Comparison of ENCODE assay signal across 9 cellular contexts in the genomic region with DNA sequence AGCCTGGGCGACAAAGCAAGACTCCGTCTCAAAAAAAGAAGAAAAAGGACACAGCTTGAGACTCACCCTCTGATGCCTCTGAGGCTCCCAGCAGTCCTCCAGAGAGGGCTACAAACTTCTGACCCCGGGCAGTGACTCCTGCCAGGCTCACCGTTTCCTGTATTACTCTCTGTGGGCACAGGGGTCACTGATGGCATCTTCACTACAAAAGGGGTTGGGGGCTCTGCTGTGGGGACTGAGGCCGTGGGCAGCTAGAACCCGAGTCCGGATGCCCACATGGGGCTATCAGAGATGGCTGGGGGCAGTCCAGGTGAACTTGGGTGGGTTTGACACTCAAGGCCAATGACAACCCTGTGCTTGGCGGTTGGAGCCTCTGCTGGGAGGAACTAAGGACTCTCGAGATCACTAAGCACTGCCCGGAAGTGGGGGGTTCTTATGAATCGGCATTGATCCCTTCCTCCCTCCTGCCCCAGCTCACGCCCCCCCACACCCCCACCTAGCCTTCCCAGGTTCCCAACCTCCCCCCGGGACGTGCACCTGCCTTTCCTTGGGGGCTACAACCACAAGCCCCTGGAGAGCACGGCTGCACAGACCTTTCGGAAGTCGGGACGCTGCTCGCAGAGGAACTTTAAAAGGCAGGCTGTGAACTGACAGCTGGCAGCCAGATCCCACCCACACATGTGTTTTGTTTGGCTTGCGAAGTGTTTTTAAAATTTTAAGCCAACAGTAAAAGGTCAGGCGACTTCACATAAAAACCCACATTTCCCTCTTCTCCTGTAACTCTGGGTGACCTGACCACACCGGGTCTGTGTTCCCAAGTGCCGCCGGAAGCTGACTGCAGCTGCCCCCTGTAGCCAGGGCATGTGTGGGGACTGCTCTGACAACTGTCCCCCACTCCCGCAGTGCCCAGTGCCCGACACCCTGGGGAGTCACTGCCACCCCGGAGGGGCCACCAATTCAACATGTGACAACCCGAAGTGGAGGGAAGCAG. TPM values are rescaled to one million over a fixed set of nuclear protein-coding genes. Genes with fewer than 3 reads are reported as not detected.
A peak's percentile ranks its signal among the peaks of the same experiment; 100 is the strongest.
DNase-seq lines count a peak whose midpoint lies in the region; ATAC-seq, FAIRE-seq and TF ChIP-seq lines count a peak whose summit lies in the region.
"Had no signal": no experiment of that assay in that cellular context is flagged by ENCODE, and none has a peak within 500 bp of the region (broad histone marks: within the 10 kb centered on the region; RNA-seq: fewer than 3 reads in every experiment).

No MANE protein-coding gene starts in this region.

- peak overlapping the region; percentile 91 to 100 (median 96) for H3K27ac Mint-ChIP-seq in CD4-positive, alpha-beta memory T cell

- RAD21 ChIA-PET in GM12878 (lab: Charles Lee; ENCODE audit: unreplicated experiment) = interaction anchor here (1.0 to 2.3 kb wide), 4 partner anchors 11 to 18 kb away, joined by 4 to 10 read pairs (median 5); no protein-coding TSS in a partner anchor

- H3K36me3 Mint-ChIP-seq in CD4-positive, alpha-beta memory T cell = peaks cover 0 to 29% of the 10 kb centered on the region in 2 donors

- no peak for TF ChIP-seq CTCF in GM12878 (IDR thresholded peaks at IDR 0.05 in 2 of 3, conservative IDR thresholded peaks at IDR 0.05 in 1 of 3; ENCODE audit: control insufficient read depth in 2 of 3, extremely low read depth in 1 of 3, insufficient read depth in 1 of 3, low read depth in 3 of 3, low read length in 3 of 3)

- H3K9me3 Mint-ChIP-seq in CD4-positive, alpha-beta memory T cell = peaks cover 0 to 3% (median 0%) of the 10 kb centered on the region in 8 donors

- ATAC-seq in HG02798 (IDR thresholded peaks at IDR 0.05; ENCODE audit: poor library complexity, unreplicated experiment) = peak; percentile 28
- ATAC-seq in GM12878 = peak; percentile 81
- no peak for ATAC-seq in GM19467 (IDR thresholded peaks at IDR 0.05; ENCODE audit: unreplicated experiment)
- no peak for ATAC-seq in HG03460 (IDR thresholded peaks at IDR 0.05; ENCODE audit: unreplicated experiment)
- ATAC-seq in HG03108 (IDR thresholded peaks at IDR 0.05; ENCODE audit: unreplicated experiment) = no peak
- no peak for ATAC-seq in HG02973 (IDR thresholded peaks at IDR 0.05; ENCODE audit: unreplicated experiment)

- peaks cover 5% of the 10 kb centered on the region for H3K36me3 ChIP-seq in CD4-positive, alpha-beta memory T cell (ENCODE audit: insufficient read depth, low read length)
- H3K36me3 ChIP-seq in GM12878 (ENCODE audit: control insufficient read depth in 2 of 2, insufficient read depth in 2 of 2, low read length in 1 of 2) (no peaks in the 10 kb centered on the region; a peak in 3 of 4 replicates), mucosa of rectum (ENCODE audit: control insufficient read depth in 2 of 2, insufficient read depth in 2 of 2, low read length in 2 of 2) (no peaks in the 10 kb centered on the region)
- H3K36me3 ChIP-seq: adrenal gland had no signal

- no peak; a peak in 1 of 4 replicates for TF ChIP-seq EP300 in GM12878 (IDR thresholded peaks at IDR 0.05; ENCODE audit: borderline replicate concordance in 1 of 2, control insufficient read depth in 1 of 2, low read depth in 2 of 2, low read length in 2 of 2)

- POLR2A ChIA-PET in CD4-positive, alpha-beta memory T cell (lab: Charles Lee; ENCODE audit: partially characterized antibody) = interaction anchor here (0.6 to 13.2 kb wide), 4 partner anchors 8 to 229 kb away, joined by 3 to 424 read pairs (median 15); partner anchors contain the start of gene GTF3C5
- POLR2A ChIA-PET in GM12878 (lab: Charles Lee) = interaction anchor here (0.6 to 2.0 kb wide), 8 partner anchors 8 to 70 kb away, joined by 3 to 9 read pairs (median 4); no protein-coding TSS in a partner anchor

- no peaks in the 10 kb centered on the region for H3K9me3 ChIP-seq in CD4-positive, alpha-beta memory T cell (ENCODE audit: control insufficient read depth in 1 of 2, low read length in 2 of 2)
- H3K9me3 ChIP-seq in GM12878 (replicated peaks; ENCODE audit: control insufficient read depth, insufficient read depth, low read length) = no peaks in the 10 kb centered on the region
- no peaks in the 10 kb centered on the region for H3K9me3 ChIP-seq in mucosa of rectum (ENCODE audit: control insufficient read depth in 2 of 2, low read length in 2 of 2)
- H3K9me3 ChIP-seq: adrenal gland had no signal

- peak overlapping the region; percentile 64 to 87 (median 74) for H3K4me3 Mint-ChIP-seq in CD4-positive, alpha-beta memory T cell

- FAIRE-seq in GM12878 (lab: Jason Lieb, UNC) = peak; percentile 86

- peaks cover 37% of the 10 kb centered on the region for H3K79me2 ChIP-seq in GM12878 (ENCODE audit: control insufficient read depth, insufficient read depth, low read length)

- H3K4me3 ChIP-seq in CD4-positive, alpha-beta memory T cell (ENCODE audit: low read length in 2 of 2) = peak overlapping the region in 1 of 2 donors; percentile 28
- H3K4me3 ChIP-seq in GM12878 = peak overlapping the region; percentile 55
- peak overlapping the region; percentile 28 to 44 for H3K4me3 ChIP-seq in mucosa of rectum (ENCODE audit: low read length in 2 of 2)

- no peak overlapping the region for H2AFZ ChIP-seq in GM12878 (ENCODE audit: control insufficient read depth, low read depth, low read length)

- H3K4me1 ChIP-seq in CD4-positive, alpha-beta memory T cell (ENCODE audit: insufficient read depth, low read length) = peaks cover 96% of the 10 kb centered on the region
- H3K4me1 ChIP-seq in GM12878 (ENCODE audit: control insufficient read depth, insufficient read depth, low read length) (peaks cover 40% of the 10 kb centered on the region), mucosa of rectum (ENCODE audit: control insufficient read depth in 2 of 2, insufficient read depth in 2 of 2, low read length in 2 of 2) (peaks cover 29 to 55% of the 10 kb centered on the region in 2 donors)

- H3K4me1 Mint-ChIP-seq in CD4-positive, alpha-beta memory T cell = peaks cover 44 to 90% (median 73%) of the 10 kb centered on the region in 4 donors

- H4K20me1 ChIP-seq in GM12878 (ENCODE audit: control insufficient read depth, insufficient read depth) = no peaks in the 10 kb centered on the region; the same call in 1 of the 2 replicates

- H3K27me3 Mint-ChIP-seq in CD4-positive, alpha-beta memory T cell = no peaks in the 10 kb centered on the region

- BruUV-seq in GM12878 (replicated peaks; lab: Mats Ljungman, UMichigan) = no TSS peak

- TF ChIP-seq POLR2A in GM12878 (IDR thresholded peaks at IDR 0.05; ENCODE audit: low read depth, low read length) = 0 out of 2 replicates have a peak, but pooled peaks have one; percentile 30

- H3K27ac ChIP-seq in CD4-positive, alpha-beta memory T cell (ENCODE audit: low read depth, low read length) = peak overlapping the region; percentile 100
- peak overlapping the region; percentile 79 for H3K27ac ChIP-seq in GM12878 (ENCODE audit: control insufficient read depth, insufficient read depth)
- H3K27ac ChIP-seq in mucosa of rectum (ENCODE audit: low read depth in 2 of 2, low read length in 2 of 2) = peak overlapping the region; percentile 67 to 78

- SMC1A ChIA-PET in GM12878 (lab: Charles Lee; ENCODE audit: uncharacterized antibody, unreplicated experiment) = interaction anchor here (1.9 to 2.5 kb wide), 3 partner anchors 9 to 18 kb away, joined by 6 to 12 read pairs (median 8); no protein-coding TSS in a partner anchor

- TF ChIP-seq RAD21 in GM12878 (IDR thresholded peaks at IDR 0.05; ENCODE audit: insufficient read depth, low read depth, low read length) = no peak

- H3K4me2 ChIP-seq in GM12878 (ENCODE audit: control insufficient read depth, insufficient read depth) = peak overlapping the region; percentile 98

- no peaks in the 10 kb centered on the region for H3K27me3 ChIP-seq in CD4-positive, alpha-beta memory T cell (ENCODE audit: insufficient read depth, low read length)
- H3K27me3 ChIP-seq in GM12878 (replicated peaks in 1 of 2; ENCODE audit: control insufficient read depth in 2 of 2, insufficient read depth in 2 of 2, low read length in 1 of 2) (no peaks in the 10 kb centered on the region), mucosa of rectum (ENCODE audit: control insufficient read depth in 2 of 2, insufficient read depth in 2 of 2, low read length in 2 of 2) (no peaks in the 10 kb centered on the region)
- H3K27me3 ChIP-seq: adrenal gland had no signal

- in situ Hi-C loops in GM12878 (cut with MboI) = loop anchor here (25.0 kb wide), 1 partner anchor 1864 kb away; no protein-coding TSS in a partner anchor

- DNase-seq in CD4-positive, alpha-beta memory T cell = peak in 1 of 5 donors; percentile 47
- no peak for DNase-seq in GM12878 (ENCODE audit: low read depth, low spot score)

- CTCF ChIA-PET in CD4-positive, alpha-beta memory T cell (lab: Charles Lee; ENCODE audit: partially characterized antibody) = interaction anchor here (1.3 to 13.5 kb wide), 2 partner anchors 11 to 20 kb away, joined by 3 to 282 read pairs; no protein-coding TSS in a partner anchor
- CTCF ChIA-PET in GM12878 (lab: Yijun Ruan, JAX) = interaction anchor here (0.8 to 1.9 kb wide), 4 partner anchors 11 to 21 kb away, joined by 3 to 15 read pairs (median 4); no protein-coding TSS in a partner anchor

- H3K9ac ChIP-seq in GM12878 (ENCODE audit: control insufficient read depth, insufficient read depth, low read length) (peak overlapping the region; percentile 71), mucosa of rectum (ENCODE audit: low read depth in 1 of 2, low read length in 2 of 2) (peak overlapping the region; percentile 42 to 44)

- intact Hi-C loops in CD4-positive, alpha-beta memory T cell (cut with micrococcal nuclease) = no loop called here
- intact Hi-C loops in GM12878 (cut with micrococcal nuclease; ENCODE audit: unreplicated experiment) = loop anchor here (2.0 kb wide), 1 partner anchor 17 kb away; no protein-coding TSS in a partner anchor

- 2% methylated on average over 26 of the region's 28 CpGs for WGBS in GM12878 (ENCODE audit: insufficient coverage, insufficient replicate concordance, low lambda C conversion rate, missing lambda C conversion rate)

RNA-seq across cellular contexts. Expression of gene RALGDS, which starts 5.0 kb away (rescaled TPM):
- total RNA-seq in CD4-positive, alpha-beta memory T cell = 100 to 1,000 TPM; 123 to 131 TPM
- 10 to 100 TPM; 27.9 to 67.8 TPM for polyA plus RNA-seq in CD4-positive, alpha-beta memory T cell
- total RNA-seq in GM12878 (2013; cell fraction: nucleolus; rRNA removed) = 87.1 and 89.7 TPM in 2 replicates
- total RNA-seq in GM12878 (2014; rRNA removed) (29.7 and 34.1 TPM in 2 replicates), GM12878 (2014; rRNA removed; fragmentation: Illumina TruSeq; extraction: Trizol) (17.4 and 19.3 TPM in 2 replicates), GM12878 (2021) (30.1 and 33.3 TPM in 2 replicates)
- polyA plus RNA-seq in GM12878 (2011; ENCODE audit: low read depth) = 15.0 TPM
- polyA plus RNA-seq in GM12878 (2011; rRNA removed) (33.7 and 48.6 TPM in 2 replicates), GM12878 (2014; fragmentation: Illumina TruSeq; extraction: Trizol) (8.4 and 23.1 TPM in 2 replicates), GM12878 (2014; fragmentation: Nextera tagmentation; extraction: Ambion mirVana) (1 to 10 TPM; 1.3 to 2.0 TPM), GM12878 (2014; rRNA removed) (43.7 and 49.3 TPM in 2 replicates), GM12878 (2016; fragmentation: Nextera tagmentation; extraction: Ambion mirVana) (10 to 100 TPM in 1 of 2 experiments, 1 to 10 TPM in 1; 7.6 to 13.3 TPM)
- polyA plus RNA-seq in GM12878 (2011; cell fraction: cytosol; rRNA removed) = 56.3 and 59.0 TPM in 2 replicates
- polyA plus RNA-seq in GM12878 (2011; cell fraction: nucleus; rRNA removed) = 264 and 316 TPM in 2 replicates
- polyA plus RNA-seq in GM12878 (2012) = 22.6 and 37.4 TPM in 2 replicates
- polyA minus RNA-seq in GM12878 (2011; rRNA and poly(A)+ RNA removed) = 22.2 and 36.1 TPM in 2 replicates
- 9.8 and 20.6 TPM in 2 replicates for polyA minus RNA-seq in GM12878 (2011; cell fraction: cytosol; rRNA and poly(A)+ RNA removed)
- 38.2 and 39.3 TPM in 2 replicates for polyA minus RNA-seq in GM12878 (2011; cell fraction: nucleus; rRNA and poly(A)+ RNA removed)

RNA-seq across cellular contexts. Expression of gene GBGT1, which starts 37.7 kb away (rescaled TPM):
- total RNA-seq in CD4-positive, alpha-beta memory T cell = 1 to 10 TPM; 3.6 to 6.3 TPM
- polyA plus RNA-seq in CD4-positive, alpha-beta memory T cell = under 1 TPM; 0.16 to 0.50 TPM
- total RNA-seq in GM12878 (2013; cell fraction: nucleolus; rRNA removed) = 19.1 and 27.5 TPM in 2 replicates
- 0.68 and 1.5 TPM in 2 replicates for total RNA-seq in GM12878 (2014; rRNA removed)
- 0.45 and 0.74 TPM in 2 replicates for total RNA-seq in GM12878 (2014; rRNA removed; fragmentation: Illumina TruSeq; extraction: Trizol)
- total RNA-seq in GM12878 (2021) = 1.3 and 1.4 TPM in 2 replicates
- 0.30 TPM for polyA plus RNA-seq in GM12878 (2011; ENCODE audit: low read depth)
- 0.59 and 1.8 TPM in 2 replicates for polyA plus RNA-seq in GM12878 (2011; rRNA removed)
- polyA plus RNA-seq in GM12878 (2011; cell fraction: cytosol; rRNA removed) = 1.8 and 2.2 TPM in 2 replicates
- polyA plus RNA-seq in GM12878 (2011; cell fraction: nucleus; rRNA removed) = 5.1 and 5.4 TPM in 2 replicates
- 1.1 and 1.6 TPM in 2 replicates for polyA plus RNA-seq in GM12878 (2012)
- 0.33 and 0.53 TPM in 2 replicates for polyA plus RNA-seq in GM12878 (2014; fragmentation: Illumina TruSeq; extraction: Trizol)
- under 1 TPM; 0.08 to 0.11 TPM for polyA plus RNA-seq in GM12878 (2014; fragmentation: Nextera tagmentation; extraction: Ambion mirVana)
- 1.4 and 1.9 TPM in 2 replicates for polyA plus RNA-seq in GM12878 (2014; rRNA removed)
- polyA plus RNA-seq in GM12878 (2016; fragmentation: Nextera tagmentation; extraction: Ambion mirVana) = under 1 TPM; 0.12 to 0.28 TPM
- polyA minus RNA-seq in GM12878 (2011; rRNA and poly(A)+ RNA removed) = 3.3 and 4.6 TPM in 2 replicates
- 1.5 and 2.1 TPM in 2 replicates for polyA minus RNA-seq in GM12878 (2011; cell fraction: cytosol; rRNA and poly(A)+ RNA removed)
- polyA minus RNA-seq in GM12878 (2011; cell fraction: nucleus; rRNA and poly(A)+ RNA removed) = 4.8 and 6.5 TPM in 2 replicates

Comparison
In these comparisons a context has a peak if more than half of its experiments do, and no peak if none do; other contexts are left out.
1. ATAC-seq: peak in HG02798 (single experiment) and GM12878 (single experiment); none in GM19467 (single experiment), HG03460 (single experiment), HG03108 (single experiment) and HG02973 (single experiment).
2. Peak in every context shown above with its lines, with median percentiles within 50 percentile points of each other: H3K27ac ChIP-seq.